1 cellular context compared by ENCODE assay signal in the genomic region with DNA sequence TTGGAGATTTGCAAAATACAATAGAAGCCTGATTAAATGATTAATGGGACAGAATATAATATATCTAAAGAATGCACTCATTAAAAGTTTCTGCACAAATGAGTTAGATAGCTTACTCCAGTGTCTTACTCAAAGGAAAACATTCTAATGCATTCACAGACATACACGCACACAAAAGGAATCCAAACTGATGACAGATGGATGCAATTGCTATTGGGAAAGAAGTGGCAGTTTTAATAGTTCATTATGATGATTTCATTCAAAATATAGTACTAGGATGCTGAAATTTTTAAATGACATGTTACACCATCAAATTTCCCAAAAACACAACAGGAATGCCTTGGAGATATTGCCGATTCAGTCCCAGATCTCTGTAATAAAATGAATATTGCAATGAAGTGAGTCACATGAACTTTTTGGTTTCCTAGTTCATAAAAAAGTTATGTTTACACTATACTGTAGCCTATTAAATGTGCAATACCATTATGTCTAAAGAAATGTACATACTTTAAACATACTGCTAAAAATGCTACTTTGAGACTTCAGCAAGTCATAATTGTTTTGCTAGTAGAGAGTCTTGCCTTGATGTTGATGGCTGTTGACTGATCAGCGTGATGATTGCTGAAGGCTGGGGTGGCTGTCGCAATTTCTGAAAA.
TF ChIP-seq lines count a peak whose summit lies in the region.

No MANE protein-coding gene starts in this region.

TF ChIP-seq in IMR-90, 13 proteins besides CTCF, POLR2A, EP300 and RAD21:
- no peak for TF ChIP-seq RFX5 (IDR thresholded peaks at IDR 0.05; ENCODE audit: low read depth, low read length)
- TF ChIP-seq SMC3 (IDR thresholded peaks at IDR 0.05; ENCODE audit: low read depth, low read length), result no peak
- TF ChIP-seq, protein P1, sequence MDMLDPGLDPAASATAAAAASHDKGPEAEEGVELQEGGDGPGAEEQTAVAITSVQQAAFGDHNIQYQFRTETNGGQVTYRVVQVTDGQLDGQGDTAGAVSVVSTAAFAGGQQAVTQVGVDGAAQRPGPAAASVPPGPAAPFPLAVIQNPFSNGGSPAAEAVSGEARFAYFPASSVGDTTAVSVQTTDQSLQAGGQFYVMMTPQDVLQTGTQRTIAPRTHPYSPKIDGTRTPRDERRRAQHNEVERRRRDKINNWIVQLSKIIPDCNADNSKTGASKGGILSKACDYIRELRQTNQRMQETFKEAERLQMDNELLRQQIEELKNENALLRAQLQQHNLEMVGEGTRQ (IDR thresholded peaks at IDR 0.05; ENCODE audit: low read depth, low read length), result no peak
- peak; percentile 96 for TF ChIP-seq CEBPB (IDR thresholded peaks at IDR 0.05; ENCODE audit: low read depth, low read length)
- TF ChIP-seq MXI1 (IDR thresholded peaks at IDR 0.05; ENCODE audit: borderline replicate concordance, low read depth, low read length), result no peak
- TF ChIP-seq RCOR1 (IDR thresholded peaks at IDR 0.05; ENCODE audit: insufficient replicate concordance, low read length), result no peak
- no peak for TF ChIP-seq MAZ (IDR thresholded peaks at IDR 0.05; ENCODE audit: borderline replicate concordance, low read depth, low read length)
- TF ChIP-seq, protein P2, sequence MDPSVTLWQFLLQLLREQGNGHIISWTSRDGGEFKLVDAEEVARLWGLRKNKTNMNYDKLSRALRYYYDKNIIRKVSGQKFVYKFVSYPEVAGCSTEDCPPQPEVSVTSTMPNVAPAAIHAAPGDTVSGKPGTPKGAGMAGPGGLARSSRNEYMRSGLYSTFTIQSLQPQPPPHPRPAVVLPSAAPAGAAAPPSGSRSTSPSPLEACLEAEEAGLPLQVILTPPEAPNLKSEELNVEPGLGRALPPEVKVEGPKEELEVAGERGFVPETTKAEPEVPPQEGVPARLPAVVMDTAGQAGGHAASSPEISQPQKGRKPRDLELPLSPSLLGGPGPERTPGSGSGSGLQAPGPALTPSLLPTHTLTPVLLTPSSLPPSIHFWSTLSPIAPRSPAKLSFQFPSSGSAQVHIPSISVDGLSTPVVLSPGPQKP (IDR thresholded peaks at IDR 0.05; ENCODE audit: borderline replicate concordance, low read depth, low read length), result no peak
- TF ChIP-seq FOS (IDR thresholded peaks at IDR 0.05; ENCODE audit: low read depth, low read length), result 0 out of 2 replicates have a peak, but pooled peaks have one; percentile 30
- TF ChIP-seq NFE2L2 (IDR thresholded peaks at IDR 0.05; ENCODE audit: low read depth, low read length), result no peak
